Comparison of ENCODE assay signal across 30 cellular contexts in genomic region chr12:103028881-103029280, GRCh38.
"Had no signal": no experiment of that assay in that cellular context is flagged by ENCODE, and none has a peak within 500 bp of the region (broad histone marks: within the 10 kb centered on the region; RNA-seq: fewer than 3 reads in every experiment).

No MANE protein-coding gene starts in this region.

- H3K4me3 ChIP-seq: cardiac muscle cell, colonic mucosa, esophagus squamous epithelium, gastroesophageal sphincter, heart right ventricle had no signal

- DNase-seq: activated B cell treated with CpG ODN at 0.5 μM for 24 hours; activated CD4-positive, alpha-beta T cell treated with anti-CD3 and anti-CD28 coated beads for 48 hours; activated CD4-positive, alpha-beta T cell treated with anti-CD3 and anti-CD28 coated beads, Interleukin-2, amount 50 U/mL, for 1 hour; activated CD4-positive, alpha-beta T cell treated with anti-CD3 and anti-CD28 coated beads, Interleukin-2, amount 50 U/mL, for 48 hours; activated CD8-positive, alpha-beta memory T cell treated with anti-CD3 and anti-CD28 coated beads for 24 hours; activated CD8-positive, alpha-beta T cell treated with anti-CD3 and anti-CD28 coated beads for 36 hours; activated effector memory CD4-positive, alpha-beta T cell treated with Interleukin-2 at 50 U/mL for 16 hours; activated gamma-delta T cell treated with Interleukin-2 at 50 U/mL for 16 hours; activated naive CD4-positive, alpha-beta T cell treated with anti-CD3 and anti-CD28 coated beads, Interleukin-2, amount 50 U/mL, for 16 hours; activated naive CD4-positive, alpha-beta T cell treated with Interleukin-2 at 50 U/mL for 16 hours; activated T-cell treated with anti-CD3 and anti-CD28 coated beads, Interleukin-2, amount 50 U/mL, for 4 hours; amniotic stem cell; anterior cingulate cortex; central memory CD4-positive, alpha-beta T cell; cerebellar nuclear complex; colonic mucosa; effector CD8-positive, alpha-beta T cell; esophagus squamous epithelium; foreskin melanocyte; heart right ventricle; hippocampal formation; T1000; WERI-Rb-1 had no signal

- H3K27me3 ChIP-seq: cardiac muscle cell, colonic mucosa, esophagus squamous epithelium, gastroesophageal sphincter, heart right ventricle had no signal

- FAIRE-seq: astrocyte, endothelial cell of umbilical vein had no signal

- ATAC-seq: activated CD4-positive, CD25-positive, alpha-beta regulatory T cell treated with anti-CD3 and anti-CD28 coated beads, Interleukin-2, amount 50 U/mL, for 24 hours; activated CD8-positive, alpha-beta T cell treated with anti-CD3 and anti-CD28 coated beads for 36 hours; activated T-cell treated with anti-CD3 and anti-CD28 coated beads, Interleukin-2, amount 50 U/mL, for 4 hours; activated T-helper 17 cell treated with anti-CD3 and anti-CD28 coated beads, Interleukin-2, amount 50 U/mL, for 72 hours; gastroesophageal sphincter; heart right ventricle had no signal

- H3K9me3 ChIP-seq: colonic mucosa, esophagus squamous epithelium, gastroesophageal sphincter, heart right ventricle had no signal

- H3K36me3 ChIP-seq: cardiac muscle cell, colonic mucosa, esophagus squamous epithelium, gastroesophageal sphincter, heart right ventricle, WERI-Rb-1 had no signal

- H3K27ac ChIP-seq: cardiac muscle cell, colonic mucosa, epithelial cell of prostate, esophagus squamous epithelium, gastroesophageal sphincter, heart right ventricle, WERI-Rb-1 had no signal

- H3K4me1 ChIP-seq: colonic mucosa, esophagus squamous epithelium, gastroesophageal sphincter, heart right ventricle had no signal
